In genomic region chr18:2433366-2433765, GRCh38 we compare ENCODE assay signal across 6 cellular contexts.
"Had no signal": no experiment of that assay in that cellular context is flagged by ENCODE, and none has a peak within 500 bp of the region (broad histone marks: within the 10 kb centered on the region; RNA-seq: fewer than 3 reads in every experiment).

No MANE protein-coding gene starts in this region.

- H3K36me3 Mint-ChIP-seq: IgD-negative memory B cell had no signal

- H3K27me3 Mint-ChIP-seq: IgD-negative memory B cell had no signal

- H3K27ac ChIP-seq: HL-60 had no signal

- ATAC-seq: HepG2, K562 had no signal

- H3K4me3 ChIP-seq: K562 had no signal

- H3K4me1 Mint-ChIP-seq: IgD-negative memory B cell had no signal

- H3K4me3 Mint-ChIP-seq: IgD-negative memory B cell had no signal

- DNase-seq: IMR-90, KBM-7 had no signal
